27 cellular contexts compared by ENCODE assay signal in genomic region chr10:112774210-112774609, GRCh38.
"Had no signal": no experiment of that assay in that cellular context is flagged by ENCODE, and none has a peak within 500 bp of the region (broad histone marks: within the 10 kb centered on the region; RNA-seq: fewer than 3 reads in every experiment).

No MANE protein-coding gene starts in this region.

- ATAC-seq: left cardiac atrium; left lung; lower lobe of right lung; naive thymus-derived CD8-positive, alpha-beta T cell; sciatic nerve; stimulated activated effector memory CD8-positive, alpha-beta T cell treated with anti-CD3 and anti-CD28 coated beads, Interleukin-12 subunit alpha, Interleukin-12 subunit beta, amount 100 ng/mL, for 72 hours had no signal

- H3K4me3 Mint-ChIP-seq: naive thymus-derived CD8-positive, alpha-beta T cell; nephron progenitor cell; neural progenitor cell; stimulated activated effector memory CD8-positive, alpha-beta T cell treated with anti-CD3 and anti-CD28 coated beads, Interleukin-12 subunit alpha, Interleukin-12 subunit beta, amount 100 ng/mL, for 72 hours; stimulated activated naive CD8-positive, alpha-beta T cell treated with anti-CD3 and anti-CD28 coated beads, Interleukin-15, Interleukin-2, amounts not matched to agents 100 ng/mL and 50 ng/mL, for 24 hours; type B pancreatic cell had no signal

- H2AFZ ChIP-seq: neural progenitor cell, parathyroid adenoma had no signal

- H3K79me2 ChIP-seq: parathyroid adenoma had no signal

- H3K9me3 Mint-ChIP-seq: naive thymus-derived CD8-positive, alpha-beta T cell; stimulated activated effector memory CD8-positive, alpha-beta T cell treated with anti-CD3 and anti-CD28 coated beads, Interleukin-12 subunit alpha, Interleukin-12 subunit beta, amount 100 ng/mL, for 72 hours; stimulated activated naive CD8-positive, alpha-beta T cell treated with anti-CD3 and anti-CD28 coated beads, Interleukin-15, Interleukin-2, amounts not matched to agents 100 ng/mL and 50 ng/mL, for 24 hours had no signal

- DNase-seq: hippocampal formation; kidney glomerular epithelial cell; left cardiac atrium; left lung; lower lobe of right lung; mammary epithelial cell; mesenchymal stem cell; naive thymus-derived CD8-positive, alpha-beta T cell; nephron progenitor cell; occipital lobe; spleen; stimulated activated CD4-positive, alpha-beta T cell treated with anti-CD3 and anti-CD28 coated beads, Interleukin-4, amount 100 ng/mL, for 24 hours; stimulated activated naive CD4-positive, alpha-beta T cell; tibial artery; uterus had no signal

- H3K9me3 ChIP-seq: left lung, lower lobe of right lung, neutrophil, right atrium auricular region, spleen, suprapubic skin, thoracic aorta, tibial artery, uterus had no signal

- H3K4me1 ChIP-seq: left lung, lower lobe of right lung, neural progenitor cell, right atrium auricular region, spleen, uterus had no signal

- H3K4me2 ChIP-seq: neural progenitor cell had no signal

- H3K27me3 Mint-ChIP-seq: naive thymus-derived CD8-positive, alpha-beta T cell; stimulated activated naive CD8-positive, alpha-beta T cell treated with anti-CD3 and anti-CD28 coated beads, Interleukin-15, Interleukin-2, amounts not matched to agents 100 ng/mL and 50 ng/mL, for 24 hours; type B pancreatic cell had no signal

- H3K36me3 ChIP-seq: left lung, lower lobe of right lung, neural progenitor cell, neutrophil, right atrium auricular region, suprapubic skin, thoracic aorta, tibial artery, uterus had no signal

- H3K27ac Mint-ChIP-seq: naive thymus-derived CD8-positive, alpha-beta T cell; nephron progenitor cell; neural progenitor cell; stimulated activated effector memory CD8-positive, alpha-beta T cell treated with anti-CD3 and anti-CD28 coated beads, Interleukin-12 subunit alpha, Interleukin-12 subunit beta, amount 100 ng/mL, for 72 hours; stimulated activated naive CD8-positive, alpha-beta T cell treated with anti-CD3 and anti-CD28 coated beads, Interleukin-15, Interleukin-2, amounts not matched to agents 100 ng/mL and 50 ng/mL, for 24 hours; type B pancreatic cell had no signal

- H3K27ac ChIP-seq: left lung, lower lobe of right lung, neural progenitor cell, neutrophil, parathyroid adenoma, right atrium auricular region, skin epidermis, spleen, suprapubic skin, thoracic aorta, tibial artery, uterus had no signal

- FAIRE-seq: keratinocyte had no signal

- H3K27me3 ChIP-seq: left lung, neural progenitor cell, neutrophil, right atrium auricular region, spleen, suprapubic skin, tibial artery, uterus had no signal

- H3K4me3 ChIP-seq: left lung, lower lobe of right lung, neural progenitor cell, right atrium auricular region, skin epidermis, spleen, suprapubic skin, thoracic aorta, tibial artery, uterus had no signal

- H3K36me3 Mint-ChIP-seq: stimulated activated effector memory CD8-positive, alpha-beta T cell treated with anti-CD3 and anti-CD28 coated beads, Interleukin-12 subunit alpha, Interleukin-12 subunit beta, amount 100 ng/mL, for 72 hours had no signal

- H3K9ac ChIP-seq: neural progenitor cell, parathyroid adenoma had no signal
